ENCODE assay signal across 8 cellular contexts in the genomic region with DNA sequence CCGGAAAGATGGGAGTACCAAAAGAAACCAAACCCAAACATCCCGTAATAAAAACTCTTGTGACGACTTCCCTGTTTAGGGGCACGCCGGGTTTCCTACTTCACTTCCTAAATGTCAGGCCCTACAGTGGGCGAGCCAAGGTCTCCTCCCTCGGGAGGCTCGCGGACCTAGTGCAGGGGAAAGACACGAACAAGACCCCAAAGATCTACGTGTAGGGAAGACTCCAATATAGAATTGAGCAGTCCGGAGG. TPM values are rescaled to one million over a fixed set of nuclear protein-coding genes. Genes with fewer than 3 reads are reported as not detected.
A peak's percentile ranks its signal among the peaks of the same experiment; 100 is the strongest.
DNase-seq lines count a peak whose midpoint lies in the region; ATAC-seq and TF ChIP-seq lines count a peak whose summit lies in the region.

No MANE protein-coding gene starts in this region.

- DNase-seq in DMS 273 (lab: John Stamatoyannopoulos, UW; ENCODE audit: unreplicated experiment) (peak; percentile 78), DMS 273 treated with DMSO at 0.1 percent for 48 hours (lab: John Stamatoyannopoulos, UW) (no peak), cardiac septum (ENCODE audit: low spot score) (peak; percentile 76), prostate gland (ENCODE audit: low spot score) (peak; percentile 29)

- H3K4me3 Mint-ChIP-seq in activated naive CD4-positive, alpha-beta T cell treated with anti-CD3 and anti-CD28 coated beads, Interleukin-2, amount 50 U/mL, for 24 hours = peak overlapping the region; percentile 96

- peaks cover 3% of the 10 kb centered on the region for H3K4me1 ChIP-seq in prostate gland (replicated peaks)

- peak overlapping the region; percentile 90 for H3K27ac Mint-ChIP-seq in activated naive CD4-positive, alpha-beta T cell treated with anti-CD3 and anti-CD28 coated beads, Interleukin-2, amount 50 U/mL, for 24 hours

- peak in 1 of 4 experiments; percentile 3 for TF ChIP-seq CTCF in prostate gland (IDR thresholded peaks at IDR 0.05)

- no peaks in the 10 kb centered on the region for H3K27me3 Mint-ChIP-seq in activated naive CD4-positive, alpha-beta T cell treated with anti-CD3 and anti-CD28 coated beads, Interleukin-2, amount 50 U/mL, for 24 hours

- intact Hi-C loops in cardiac septum (cut with DNase I) = loop anchor here (1.0 to 2.0 kb wide), 2 partner anchors 15 to 66 kb away; a partner anchor contains a TSS
- intact Hi-C loops in prostate gland (cut with DNase I) = loop anchor here (2.0 to 5.0 kb wide), 2 partner anchors 15 to 68 kb away; a partner anchor contains a TSS

- no peaks in the 10 kb centered on the region for H3K36me3 ChIP-seq in KOPT-K1 (ENCODE audit: insufficient read depth, low read length)
- H3K36me3 ChIP-seq in prostate gland = no peaks in the 10 kb centered on the region

- peak overlapping the region; percentile 96 to 99 for H3K4me3 ChIP-seq in prostate gland

- WGBS in prostate gland = 0% methylated on average over 12 of the region's 12 CpGs

- H3K4me1 Mint-ChIP-seq in activated naive CD4-positive, alpha-beta T cell treated with anti-CD3 and anti-CD28 coated beads, Interleukin-2, amount 50 U/mL, for 24 hours = peaks cover 64% of the 10 kb centered on the region

- H3K9me3 ChIP-seq in KOPT-K1 (ENCODE audit: insufficient read depth, low read length, poor library complexity, severe bottlenecking) (no peaks in the 10 kb centered on the region), prostate gland (no peaks in the 10 kb centered on the region)

- H3K27me3 ChIP-seq in prostate gland (replicated peaks; ENCODE audit: insufficient read depth) = no peaks in the 10 kb centered on the region

- no peaks in the 10 kb centered on the region for H3K9me3 Mint-ChIP-seq in activated naive CD4-positive, alpha-beta T cell treated with anti-CD3 and anti-CD28 coated beads, Interleukin-2, amount 50 U/mL, for 24 hours

- H3K36me3 Mint-ChIP-seq in activated naive CD4-positive, alpha-beta T cell treated with anti-CD3 and anti-CD28 coated beads, Interleukin-2, amount 50 U/mL, for 24 hours = no peaks in the 10 kb centered on the region

- ATAC-seq in GM21528 (IDR thresholded peaks at IDR 0.05; ENCODE audit: low FRiP score, unreplicated experiment) = peak; percentile 19
- no peak for ATAC-seq in GM21360 (IDR thresholded peaks at IDR 0.05; ENCODE audit: unreplicated experiment)

- no peak for TF ChIP-seq POLR2A in prostate gland (IDR thresholded peaks at IDR 0.05)

- H3K27ac ChIP-seq in KOPT-K1 (ENCODE audit: low read depth, low read length, poor library complexity, severe bottlenecking) (peak overlapping the region; percentile 84), prostate gland (peak overlapping the region; percentile 96 to 98)

RNA-seq across cellular contexts. Expression of a gene that starts 0.6 kb away (rescaled TPM):
- total RNA-seq in cardiac septum (17.6 TPM), prostate gland (10 to 100 TPM; 45.1 to 53.5 TPM)

RNA-seq across cellular contexts. Expression of a gene that starts 15.7 kb away (rescaled TPM):
- total RNA-seq in cardiac septum = 410 TPM
- 100 to 1,000 TPM; 211 to 351 TPM for total RNA-seq in prostate gland

RNA-seq across cellular contexts. Expression of a gene that starts 16.0 kb away (rescaled TPM):
- total RNA-seq in cardiac septum = 41.1 TPM
- 10 to 100 TPM; 25.4 to 74.5 TPM for total RNA-seq in prostate gland
